In the genomic region with DNA sequence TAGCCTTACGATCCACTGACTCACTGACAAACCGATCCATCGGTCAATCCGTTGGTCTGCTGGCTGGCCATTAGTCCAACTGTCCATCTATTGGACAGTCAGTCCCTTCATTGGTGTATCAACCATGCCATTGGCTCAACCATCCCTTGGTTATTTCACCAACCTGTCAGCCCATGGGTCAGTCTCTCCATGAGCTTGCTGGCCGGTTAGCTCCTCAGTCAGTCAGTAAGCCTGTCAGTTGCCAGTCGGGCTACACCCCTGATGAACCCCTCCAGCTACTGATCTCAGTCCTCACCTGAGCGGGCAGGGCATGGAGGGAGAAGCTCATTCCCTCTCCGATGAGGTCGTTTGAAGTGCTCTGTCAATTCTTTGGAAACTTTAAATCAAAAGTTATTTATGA, we compare ENCODE assay signal across 22 cellular contexts.
DNase-seq lines count a peak whose midpoint lies in the region; ATAC-seq, FAIRE-seq and TF ChIP-seq lines count a peak whose summit lies in the region.
"Had no signal": no experiment of that assay in that cellular context is flagged by ENCODE, and none has a peak within 500 bp of the region (broad histone marks: within the 10 kb centered on the region; RNA-seq: fewer than 3 reads in every experiment).

No MANE protein-coding gene starts in this region.

- TF ChIP-seq RAD21 in H1 (IDR thresholded peaks at IDR 0.05 in 1 of 2, conservative IDR thresholded peaks at IDR 0.05 in 1 of 2; ENCODE audit: low read depth in 2 of 2, low read length in 2 of 2), result no peak

- no peak overlapping the region for H2BK15ac ChIP-seq in H1 (ENCODE audit: low read length)

- CTCF ChIA-PET in H1 (lab: Charles Lee; ENCODE audit: partially characterized antibody), result interaction anchor here (0.8 to 1.0 kb wide), 2 partner anchors 20 to 165 kb away, joined by 3 to 4 read pairs; no protein-coding TSS in a partner anchor

- H3K27ac ChIP-seq in H1 (ENCODE audit: low read depth, low read length) (no peak overlapping the region), esophagus muscularis mucosa (replicated peaks in 1 of 4) (no peak overlapping the region), small intestine (ENCODE audit: low read depth in 1 of 2, low read length in 1 of 2) (no peak overlapping the region)
- H3K27ac ChIP-seq: 22Rv1; A549; BLaER1 treated with 17β-estradiol and CSF1 and Interleukin-3, amounts not matched to agents 10 nM and 100 nM; C4-2B had no signal

- 93% methylated on average over 8 of the region's 9 CpGs; no CpG with 5 or more reads in 1 of the 2 experiments for WGBS in H1 (ENCODE audit: extremely low coverage in 1 of 2, insufficient coverage in 1 of 2, insufficient read length in 1 of 2, insufficient replicate concordance in 2 of 2, low coverage in 1 of 2, low lambda C conversion rate in 2 of 2, missing lambda C conversion rate in 1 of 2), 2 experiments
- 90% methylated on average over 9 of the region's 9 CpGs for WGBS in esophagus muscularis mucosa
- WGBS in small intestine, 3 donors, result 68 to 85% (median 69%) methylated on average over 9 of the region's 9 CpGs

- no peak overlapping the region for H2AK5ac ChIP-seq in H1 (ENCODE audit: low read depth, low read length)

- FAIRE-seq in H1 (lab: Jason Lieb, UNC) (no peak), GM12892 (lab: Jason Lieb, UNC) (no peak), small intestine (lab: Jason Lieb, UNC) (no peak)
- FAIRE-seq: A549, D721Med, G401.6, GM12891, GM18507 had no signal

- H3K9me3 ChIP-seq in H1 (ENCODE audit: insufficient read depth in 2 of 2, low read depth in 1 of 2, low read length in 1 of 2) (no peaks in the 10 kb centered on the region), esophagus muscularis mucosa (no peaks in the 10 kb centered on the region), small intestine (ENCODE audit: control insufficient read depth, low read depth) (no peaks in the 10 kb centered on the region)
- H3K9me3 ChIP-seq: A549; BLaER1 treated with 17β-estradiol and CSF1 and Interleukin-3, amounts not matched to agents 10 nM and 100 nM; Caco-2 had no signal

- H2BK5ac ChIP-seq in H1 (ENCODE audit: low read depth, low read length), result no peak overlapping the region

- no peaks in the 10 kb centered on the region for H4K20me1 ChIP-seq in H1 (replicated peaks in 1 of 2; ENCODE audit: control insufficient read depth in 1 of 2, insufficient read depth in 2 of 2, low read length in 2 of 2)
- H4K20me1 ChIP-seq: BLaER1 treated with 17β-estradiol and CSF1 and Interleukin-3, amounts not matched to agents 10 nM and 100 nM had no signal

- no peak overlapping the region for H3K27ac Mint-ChIP-seq in osteocyte (ENCODE audit: unreplicated experiment)
- H3K27ac Mint-ChIP-seq in naive thymus-derived CD8-positive, alpha-beta T cell, result no peak overlapping the region
- H3K27ac Mint-ChIP-seq: B cell; CD4-positive, alpha-beta T cell; CD8-positive, alpha-beta T cell had no signal

- TF ChIP-seq POLR2A in H1 (IDR thresholded peaks at IDR 0.05; ENCODE audit: control extremely low read depth in 1 of 2, low read depth in 2 of 2, low read length in 2 of 2) (no peak), esophagus muscularis mucosa (IDR thresholded peaks at IDR 0.05; ENCODE audit: low read depth) (no peak), GM12892 (IDR thresholded peaks at IDR 0.05; ENCODE audit: low read depth, low read length) (no peak)

- H3K23me2 ChIP-seq in H1 (ENCODE audit: low read depth, low read length), result no peaks in the 10 kb centered on the region

- H3K23ac ChIP-seq in H1 (ENCODE audit: insufficient read length), result no peak overlapping the region

- no peak overlapping the region for H3K14ac ChIP-seq in H1 (ENCODE audit: insufficient read length)

- no peak overlapping the region for H3K18ac ChIP-seq in H1 (ENCODE audit: extremely low read depth, low read length)

- no peak for TF ChIP-seq EP300 in H1 (IDR thresholded peaks at IDR 0.05; ENCODE audit: borderline replicate concordance in 1 of 2, low read depth in 2 of 2, low read length in 2 of 2)
- TF ChIP-seq EP300 in esophagus muscularis mucosa (IDR thresholded peaks at IDR 0.05), result no peak

- TF ChIP-seq CTCF in H1 (IDR thresholded peaks at IDR 0.05; ENCODE audit: control extremely low read depth in 1 of 3, insufficient read depth in 1 of 3, low read depth in 1 of 3, low read length in 3 of 3) (no peak), esophagus muscularis mucosa (IDR thresholded peaks at IDR 0.05) (no peak), osteocyte (IDR thresholded peaks at IDR 0.05) (no peak)

- peaks cover 63% of the 10 kb centered on the region for H3K27me3 Mint-ChIP-seq in osteocyte (ENCODE audit: unreplicated experiment)
- H3K27me3 Mint-ChIP-seq in naive thymus-derived CD8-positive, alpha-beta T cell, result peaks cover 10 to 13% (median 11%) of the 10 kb centered on the region in 5 donors

- no peak overlapping the region for H3K9ac ChIP-seq in H1 (replicated peaks in 1 of 4; ENCODE audit: extremely low read depth in 1 of 4, low read depth in 3 of 4, low read length in 3 of 4)
- H3K9ac ChIP-seq: BLaER1 treated with 17β-estradiol and CSF1 and Interleukin-3, amounts not matched to agents 10 nM and 100 nM had no signal

- H4K8ac ChIP-seq in H1 (ENCODE audit: extremely low read depth, insufficient read depth, low read length), result no peak overlapping the region

- no peaks in the 10 kb centered on the region for H3K79me2 ChIP-seq in H1 (ENCODE audit: control insufficient read depth in 1 of 2, insufficient read depth in 2 of 2, low read length in 2 of 2)

- H3K4me3 ChIP-seq in H1 (ENCODE audit: extremely low read depth in 1 of 4, insufficient read depth in 2 of 4, low read depth in 3 of 4, low read length in 4 of 4) (no peak overlapping the region), esophagus muscularis mucosa (no peak overlapping the region), small intestine (ENCODE audit: low read depth in 1 of 2, low read length in 2 of 2) (no peak overlapping the region)
- H3K4me3 ChIP-seq: A549; BLaER1 treated with 17β-estradiol and CSF1 and Interleukin-3, amounts not matched to agents 10 nM and 100 nM had no signal

- H3K79me1 ChIP-seq in H1 (ENCODE audit: low read depth, low read length), result no peaks in the 10 kb centered on the region

- H3K4me1 ChIP-seq in H1 (replicated peaks in 1 of 4; ENCODE audit: control insufficient read depth in 3 of 4, insufficient read depth in 4 of 4, low read length in 3 of 4) (no peaks in the 10 kb centered on the region), esophagus muscularis mucosa (peaks cover 0 to 2% (median 1%) of the 10 kb centered on the region in 4 donors), small intestine (ENCODE audit: control insufficient read depth in 2 of 2, insufficient read depth in 1 of 2, low read depth in 1 of 2, low read length in 1 of 2) (no peaks in the 10 kb centered on the region)
- H3K4me1 ChIP-seq: BLaER1 treated with 17β-estradiol and CSF1 and Interleukin-3, amounts not matched to agents 10 nM and 100 nM; Caco-2 had no signal

- no peak overlapping the region for H3K4me2 ChIP-seq in H1 (ENCODE audit: insufficient read depth in 1 of 2, low read depth in 2 of 2, low read length in 2 of 2)
- H3K4me2 ChIP-seq: A549; BLaER1 treated with 17β-estradiol and CSF1 and Interleukin-3, amounts not matched to agents 10 nM and 100 nM had no signal

- H3K36me3 Mint-ChIP-seq in osteocyte (ENCODE audit: unreplicated experiment), result no peaks in the 10 kb centered on the region
- H3K36me3 Mint-ChIP-seq in naive thymus-derived CD8-positive, alpha-beta T cell, result no peaks in the 10 kb centered on the region
- H3K36me3 Mint-ChIP-seq: CD8-positive, alpha-beta T cell had no signal

- H3K36me3 ChIP-seq in H1 (ENCODE audit: control insufficient read depth in 2 of 4, insufficient read depth in 4 of 4, low read length in 3 of 4) (no peaks in the 10 kb centered on the region), esophagus muscularis mucosa (no peaks in the 10 kb centered on the region), small intestine (ENCODE audit: control insufficient read depth in 2 of 2, insufficient read depth in 2 of 2, low read length in 2 of 2) (no peaks in the 10 kb centered on the region)
- H3K36me3 ChIP-seq: BLaER1 treated with 17β-estradiol and CSF1 and Interleukin-3, amounts not matched to agents 10 nM and 100 nM had no signal

- ATAC-seq in naive thymus-derived CD8-positive, alpha-beta T cell, result no peak
- ATAC-seq: CD8-positive, alpha-beta T cell had no signal

- no peak overlapping the region for H2AFZ ChIP-seq in H1 (ENCODE audit: low read length)

- H3K4me3 Mint-ChIP-seq in osteocyte (ENCODE audit: unreplicated experiment), result no peak overlapping the region
- no peak overlapping the region for H3K4me3 Mint-ChIP-seq in naive thymus-derived CD8-positive, alpha-beta T cell
- H3K4me3 Mint-ChIP-seq: B cell; CD4-positive, alpha-beta T cell; CD8-positive, alpha-beta T cell had no signal

- H2BK120ac ChIP-seq in H1 (replicated peaks; ENCODE audit: low read depth, low read length), result no peak overlapping the region

- DNase-seq in H1 (ENCODE audit: low read depth in 1 of 2, low spot score in 2 of 2) (no peak), esophagus muscularis mucosa (ENCODE audit: extremely low spot score) (peak; percentile 88), osteocyte (ENCODE audit: extremely low spot score, unreplicated experiment) (peak; percentile 75), GM12892 (ENCODE audit: insufficient read length) (no peak), small intestine (no peak)
- DNase-seq in naive thymus-derived CD8-positive, alpha-beta T cell, result no peak
- DNase-seq: AML-193; Caco-2; Calu3; CD4-positive, alpha-beta T cell; CD8-positive, alpha-beta T cell; DMS79 treated with DMSO at 0.1 percent for 48 hours; GF-D8 had no signal

- no peaks in the 10 kb centered on the region for H3K4me1 Mint-ChIP-seq in osteocyte (ENCODE audit: unreplicated experiment)
- H3K4me1 Mint-ChIP-seq in naive thymus-derived CD8-positive, alpha-beta T cell, result no peaks in the 10 kb centered on the region
- H3K4me1 Mint-ChIP-seq: B cell had no signal

- intact Hi-C loops in esophagus muscularis mucosa (cut with DNase I), result no loop called here

- H4K91ac ChIP-seq in H1 (replicated peaks; ENCODE audit: insufficient read length, low read length), result no peak overlapping the region

- H3K4ac ChIP-seq in H1 (replicated peaks; ENCODE audit: insufficient read length, low read depth, low read length), result no peak overlapping the region

- H2BK12ac ChIP-seq in H1 (ENCODE audit: low read depth, low read length), result 0 out of 2 replicates have a peak overlapping the region, but pooled peaks have one; percentile 14

- no peaks in the 10 kb centered on the region for H3K27me3 ChIP-seq in H1 (replicated peaks in 1 of 4; ENCODE audit: control insufficient read depth in 3 of 4, extremely low read depth in 1 of 4, insufficient read depth in 3 of 4, low read length in 3 of 4)
- H3K27me3 ChIP-seq in esophagus muscularis mucosa, result peaks cover 0 to 37% (median 0%) of the 10 kb centered on the region in 4 donors
- H3K27me3 ChIP-seq in small intestine (ENCODE audit: control insufficient read depth in 2 of 2, insufficient read depth in 2 of 2, low read length in 2 of 2), result peaks cover 0 to 5% of the 10 kb centered on the region in 2 donors
- H3K27me3 ChIP-seq: BLaER1 treated with 17β-estradiol and CSF1 and Interleukin-3, amounts not matched to agents 10 nM and 100 nM had no signal

- no peak overlapping the region for H2BK20ac ChIP-seq in H1 (ENCODE audit: low read length)

- H3K56ac ChIP-seq in H1 (replicated peaks; ENCODE audit: insufficient read length, low read depth, low read length), result no peak overlapping the region

- H4K5ac ChIP-seq in H1 (ENCODE audit: insufficient read length, low read depth, low read length), result no peak overlapping the region

- POLR2A ChIA-PET in H1 (lab: Charles Lee; ENCODE audit: partially characterized antibody), result interaction anchor here (0.5 kb wide), 1 partner anchor 204 kb away, joined by 4 read pairs; no protein-coding TSS in a partner anchor
- POLR2A ChIA-PET in naive thymus-derived CD8-positive, alpha-beta T cell (lab: Charles Lee), result no interaction called here

- no peaks in the 10 kb centered on the region for H3K9me3 Mint-ChIP-seq in osteocyte (ENCODE audit: unreplicated experiment)
- no peaks in the 10 kb centered on the region for H3K9me3 Mint-ChIP-seq in naive thymus-derived CD8-positive, alpha-beta T cell
- H3K9me3 Mint-ChIP-seq: CD4-positive, alpha-beta T cell; CD8-positive, alpha-beta T cell had no signal

Comparison
In these comparisons a context has a peak if more than half of its experiments do, and no peak if none do; other contexts are left out.
1. DNase-seq: peak in esophagus muscularis mucosa (single experiment) and osteocyte (single experiment); none in H1 (0 of 2), naive thymus-derived CD8-positive, alpha-beta T cell (0 of 10), GM12892 (single experiment) and small intestine (single experiment).